10 cellular contexts compared by ENCODE assay signal in genomic region chr4:89598602-89599001, GRCh38.
DNase-seq lines count a peak whose midpoint lies in the region; ATAC-seq and TF ChIP-seq lines count a peak whose summit lies in the region.
"Had no signal": no experiment of that assay in that cellular context is flagged by ENCODE, and none has a peak within 500 bp of the region (broad histone marks: within the 10 kb centered on the region; RNA-seq: fewer than 3 reads in every experiment).

No MANE protein-coding gene starts in this region.

- H3K36me3 ChIP-seq in smooth muscle cell (ENCODE audit: low read depth) (no peaks in the 10 kb centered on the region), heart left ventricle (no peaks in the 10 kb centered on the region)

- H3K27me3 ChIP-seq in smooth muscle cell (ENCODE audit: low read depth), result no peaks in the 10 kb centered on the region
- no peaks in the 10 kb centered on the region for H3K27me3 ChIP-seq in heart left ventricle

- no peaks in the 10 kb centered on the region for H3K27me3 Mint-ChIP-seq in endothelial cell (ENCODE audit: unreplicated experiment)
- no peaks in the 10 kb centered on the region for H3K27me3 Mint-ChIP-seq in Calu3 (ENCODE audit: unreplicated experiment)

- WGBS in smooth muscle cell (ENCODE audit: low lambda C conversion rate), result 43% methylated on average over 1 of the region's 1 CpG
- WGBS in heart left ventricle, 4 donors, result 50 to 75% (median 74%) methylated on average over 1 of the region's 1 CpG

- intact Hi-C loops in Calu3 (cut with micrococcal nuclease; ENCODE audit: unreplicated experiment), result no loop called here
- intact Hi-C loops in heart left ventricle (cut with DNase I), result loop anchor here in 1 of 10 donors (10.0 kb wide), 1 partner anchor 306 kb away; no protein-coding TSS in a partner anchor

- DNase-seq in NCI-H748 (lab: John Stamatoyannopoulos, UW; ENCODE audit: unreplicated experiment) (peak; percentile 27), NCI-H748 treated with DMSO at 0.1 percent for 48 hours (lab: John Stamatoyannopoulos, UW) (no peak), NCI-H526 treated with DMSO at 0.1 percent for 48 hours (lab: John Stamatoyannopoulos, UW) (peak; percentile 3), endothelial cell (ENCODE audit: low spot score) (no peak), smooth muscle cell (lab: John Stamatoyannopoulos, UW; ENCODE audit: unreplicated experiment) (no peak), Calu3 (no peak), heart left ventricle (no peak)
- DNase-seq: effector CD4-positive, alpha-beta T cell had no signal

- no peaks in the 10 kb centered on the region for H3F3A ChIP-seq in smooth muscle cell (ENCODE audit: low read depth)

- ATAC-seq in heart left ventricle (no peak), GM21576 (IDR thresholded peaks at IDR 0.05; ENCODE audit: unreplicated experiment) (no peak)

- CTCF ChIA-PET in Calu3 (lab: Charles Lee), result no interaction called here

- no peaks in the 10 kb centered on the region for H4K20me1 ChIP-seq in smooth muscle cell (ENCODE audit: low read depth)

- BruUV-seq in Calu3 (replicated peaks; lab: Mats Ljungman, UMichigan), result no TSS peak

- no peak overlapping the region for H3K4me3 Mint-ChIP-seq in endothelial cell (ENCODE audit: unreplicated experiment)
- H3K4me3 Mint-ChIP-seq in Calu3 (ENCODE audit: low read depth, unreplicated experiment), result no peak overlapping the region
- H3K4me3 Mint-ChIP-seq: T-helper 1 cell treated with Interleukin-12 subunit alpha and Interleukin-12 subunit beta and Interleukin-4 antibody, amounts not matched to agents 30 μg/mL and 1 μg/mL, for 36 hours had no signal

- H2AFZ ChIP-seq in smooth muscle cell (ENCODE audit: low read depth), result no peak overlapping the region

- H3K9ac ChIP-seq in smooth muscle cell (ENCODE audit: low read depth), result no peak overlapping the region

- TF ChIP-seq CTCF in endothelial cell (IDR thresholded peaks at IDR 0.05; ENCODE audit: unreplicated experiment), result peak; percentile 53
- TF ChIP-seq CTCF in smooth muscle cell (IDR thresholded peaks at IDR 0.05; ENCODE audit: borderline replicate concordance, insufficient read depth, poor library complexity, severe bottlenecking), result peak; percentile 20
- TF ChIP-seq CTCF in Calu3 (IDR thresholded peaks at IDR 0.05; ENCODE audit: unreplicated experiment), result no peak
- TF ChIP-seq CTCF in heart left ventricle (IDR thresholded peaks at IDR 0.05), result peak in 3 of 12 donors; percentile 12 to 19 (median 15)

- no peak overlapping the region for H3K4me2 ChIP-seq in smooth muscle cell

- no peak for TF ChIP-seq POLR2A in heart left ventricle (IDR thresholded peaks at IDR 0.05)

- H3K4me1 ChIP-seq in smooth muscle cell (ENCODE audit: low read depth) (no peaks in the 10 kb centered on the region), heart left ventricle (no peaks in the 10 kb centered on the region)

- H3K9me3 Mint-ChIP-seq in endothelial cell (ENCODE audit: unreplicated experiment) (no peaks in the 10 kb centered on the region), Calu3 (ENCODE audit: low read depth, unreplicated experiment) (no peaks in the 10 kb centered on the region)

- no peaks in the 10 kb centered on the region for H3K79me2 ChIP-seq in smooth muscle cell (ENCODE audit: low read depth)

- H3K36me3 Mint-ChIP-seq in endothelial cell (ENCODE audit: low read depth, unreplicated experiment), result no peaks in the 10 kb centered on the region
- no peaks in the 10 kb centered on the region for H3K36me3 Mint-ChIP-seq in Calu3 (ENCODE audit: insufficient read depth, unreplicated experiment)

- H3K4me1 Mint-ChIP-seq in endothelial cell (ENCODE audit: unreplicated experiment) (no peaks in the 10 kb centered on the region), Calu3 (ENCODE audit: low read depth, unreplicated experiment) (no peaks in the 10 kb centered on the region)

- H3K9me3 ChIP-seq in smooth muscle cell (replicated peaks; ENCODE audit: low read depth) (no peaks in the 10 kb centered on the region), heart left ventricle (no peaks in the 10 kb centered on the region)

- H3K27ac Mint-ChIP-seq in endothelial cell (ENCODE audit: unreplicated experiment), result no peak overlapping the region
- H3K27ac Mint-ChIP-seq in Calu3 (ENCODE audit: unreplicated experiment), result no peak overlapping the region
- H3K27ac Mint-ChIP-seq: T-helper 1 cell treated with Interleukin-12 subunit alpha and Interleukin-12 subunit beta and Interleukin-4 antibody, amounts not matched to agents 30 μg/mL and 1 μg/mL, for 36 hours had no signal

- H3K4me3 ChIP-seq in smooth muscle cell, result no peak overlapping the region
- no peak overlapping the region for H3K4me3 ChIP-seq in heart left ventricle

- no peak overlapping the region for H3K27ac ChIP-seq in smooth muscle cell (ENCODE audit: low read depth)
- H3K27ac ChIP-seq in heart left ventricle, result no peak overlapping the region

Comparison
In these comparisons a context has a peak if more than half of its experiments do, and no peak if none do; other contexts are left out.
1. DNase-seq: peak in NCI-H748 (single experiment) and NCI-H526 treated with DMSO at 0.1 percent for 48 hours (single experiment); none in NCI-H748 treated with DMSO at 0.1 percent for 48 hours (single experiment), endothelial cell (single experiment), smooth muscle cell (single experiment), Calu3 (single experiment) and heart left ventricle (0 of 5).